In genomic region chr2:118841828-118842461, GRCh38 we compare ENCODE assay signal across 10 cellular contexts. TPM values are rescaled to one million over a fixed set of nuclear protein-coding genes. Genes with fewer than 3 reads are reported as not detected.
DNase-seq lines count a peak whose midpoint lies in the region; ATAC-seq and TF ChIP-seq lines count a peak whose summit lies in the region.
"Had no signal": no experiment of that assay in that cellular context is flagged by ENCODE, and none has a peak within 500 bp of the region (broad histone marks: within the 10 kb centered on the region; RNA-seq: fewer than 3 reads in every experiment).

No MANE protein-coding gene starts in this region.

- peaks cover 6% of the 10 kb centered on the region for H3K36me3 Mint-ChIP-seq in effector memory CD8-positive, alpha-beta T cell (ENCODE audit: insufficient read depth)
- H3K36me3 Mint-ChIP-seq in neural crest cell (ENCODE audit: low read depth), result peaks cover 2% of the 10 kb centered on the region

- H3K4me1 Mint-ChIP-seq in effector memory CD8-positive, alpha-beta T cell (ENCODE audit: low read depth in 2 of 2), result peaks cover 10 to 12% of the 10 kb centered on the region in 2 donors
- peaks cover 18% of the 10 kb centered on the region for H3K4me1 Mint-ChIP-seq in neural crest cell

- H3K4me3 ChIP-seq in AG04449 (ENCODE audit: low read depth, low read length) (peak overlapping the region; percentile 92), brain microvascular endothelial cell (ENCODE audit: low read depth, low read length) (no peak overlapping the region)

- no peak for TF ChIP-seq CTCF in AG04449 (IDR thresholded peaks at IDR 0.05; ENCODE audit: insufficient read depth, low read length, missing control alignments)
- TF ChIP-seq CTCF in GM20000 (IDR thresholded peaks at IDR 0.05; ENCODE audit: extremely low read depth, missing control alignments), result no peak
- TF ChIP-seq CTCF in neural crest cell (conservative IDR thresholded peaks at IDR 0.05), result no peak
- TF ChIP-seq CTCF in brain microvascular endothelial cell (IDR thresholded peaks at IDR 0.05; ENCODE audit: low read depth, low read length, missing control alignments), result no peak

- CTCF ChIA-PET in AG04449 (lab: Yijun Ruan, JAX), result interaction anchor here (1.0 kb wide), 1 partner anchor 410 kb away, joined by 3 read pairs; no protein-coding TSS in a partner anchor

- peak overlapping the region; percentile 82 to 87 for H3K4me3 Mint-ChIP-seq in effector memory CD8-positive, alpha-beta T cell
- H3K4me3 Mint-ChIP-seq in neural crest cell, result peak overlapping the region; percentile 84

- H3K27me3 Mint-ChIP-seq in effector memory CD8-positive, alpha-beta T cell, result peaks cover 92 to 95% of the 10 kb centered on the region in 2 donors
- peaks cover 97% of the 10 kb centered on the region for H3K27me3 Mint-ChIP-seq in neural crest cell (ENCODE audit: low read depth)

- in situ Hi-C loops in brain microvascular endothelial cell (cut with HindIII; ENCODE audit: low pct_ligation_motif_present, low sequenced_read_pairs), result no loop called here

- POLR2A ChIA-PET in AG04449 (lab: Yijun Ruan, JAX), result no interaction called here

- H3K27ac Mint-ChIP-seq in effector memory CD8-positive, alpha-beta T cell, result no peak overlapping the region
- no peak overlapping the region for H3K27ac Mint-ChIP-seq in neural crest cell (ENCODE audit: unreplicated experiment)

- H3K9me3 Mint-ChIP-seq in effector memory CD8-positive, alpha-beta T cell, result no peaks in the 10 kb centered on the region
- H3K9me3 Mint-ChIP-seq in neural crest cell, result no peaks in the 10 kb centered on the region

- ATAC-seq in effector memory CD8-positive, alpha-beta T cell (replicated peaks), result no peak
- ATAC-seq in HG02852 (IDR thresholded peaks at IDR 0.05; ENCODE audit: unreplicated experiment), result no peak

- H3K36me3 ChIP-seq in brain microvascular endothelial cell (replicated peaks), result no peaks in the 10 kb centered on the region

- no peak overlapping the region for H3K27ac ChIP-seq in brain microvascular endothelial cell

- DNase-seq in AG04449 (ENCODE audit: low read depth, low spot score), result no peak
- DNase-seq in GM20000 (ENCODE audit: low spot score), result peak; percentile 34
- no peak for DNase-seq in effector memory CD8-positive, alpha-beta T cell
- DNase-seq in neural crest cell (ENCODE audit: low read depth, low spot score), result peak; percentile 26
- DNase-seq in brain microvascular endothelial cell, result no peak
- DNase-seq in stimulated activated CD4-positive, alpha-beta T cell treated with anti-CD3 and anti-CD28 coated beads, Interleukin-2, amount 100 ng/mL, for 24 hours, result no peak
- DNase-seq in stimulated activated naive CD4-positive, alpha-beta T cell (lab: John Stamatoyannopoulos, UW), result no peak
- DNase-seq: DND-41, NCI-H226 had no signal

- H3K27me3 ChIP-seq in brain microvascular endothelial cell (replicated peaks), result peaks cover 88% of the 10 kb centered on the region

RNA-seq across cellular contexts. Expression of gene EN1, which starts 5.5 kb away (rescaled TPM):
- total RNA-seq in neural crest cell, result 12.6 and 13.9 TPM in 2 replicates

Comparison
In these comparisons a context has a peak if more than half of its experiments do, and no peak if none do; other contexts are left out.
1. DNase-seq: peak in GM20000 (single experiment) and neural crest cell (single experiment); none in AG04449 (single experiment), effector memory CD8-positive, alpha-beta T cell (0 of 3), brain microvascular endothelial cell (single experiment), stimulated activated CD4-positive, alpha-beta T cell treated with anti-CD3 and anti-CD28 coated beads, Interleukin-2, amount 100 ng/mL, for 24 hours (0 of 2) and stimulated activated naive CD4-positive, alpha-beta T cell (0 of 6).